In the genomic region with DNA sequence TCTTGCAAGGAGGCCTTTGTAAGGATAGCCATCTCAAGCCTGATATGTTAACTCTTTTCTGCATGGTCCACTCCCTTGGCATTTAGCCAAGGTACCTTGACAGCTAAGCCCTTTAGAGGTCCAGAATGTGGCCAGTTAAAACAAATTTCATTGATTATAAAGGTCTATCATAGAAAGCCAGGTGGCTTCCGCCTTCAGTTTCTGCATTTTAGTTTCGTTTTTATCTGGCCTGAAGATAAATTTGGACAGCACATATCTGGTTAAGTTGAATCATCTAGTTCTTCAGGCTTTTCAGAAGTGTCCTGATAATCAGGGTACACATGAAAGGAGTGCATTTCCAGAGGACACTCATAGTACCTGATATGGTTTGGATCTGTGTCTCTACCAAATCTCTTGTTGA, we compare ENCODE assay signal across 10 cellular contexts. TPM values are rescaled to one million over a fixed set of nuclear protein-coding genes. Genes with fewer than 3 reads are reported as not detected.
A peak's percentile ranks its signal among the peaks of the same experiment; 100 is the strongest.
DNase-seq lines count a peak whose midpoint lies in the region; ATAC-seq, FAIRE-seq and TF ChIP-seq lines count a peak whose summit lies in the region.
"Had no signal": no experiment of that assay in that cellular context is flagged by ENCODE, and none has a peak within 500 bp of the region (broad histone marks: within the 10 kb centered on the region; RNA-seq: fewer than 3 reads in every experiment).

No MANE protein-coding gene starts in this region.

- FAIRE-seq in H54 (lab: Jason Lieb, UNC): no peak
- FAIRE-seq: small intestine had no signal

- peak; percentile 84 for ATAC-seq in GM19452 (IDR thresholded peaks at IDR 0.05; ENCODE audit: unreplicated experiment)
- peak; percentile 77 for ATAC-seq in HG03025 (IDR thresholded peaks at IDR 0.05; ENCODE audit: low FRiP score, unreplicated experiment)

- no peak for TF ChIP-seq POLR2A in H54 (IDR thresholded peaks at IDR 0.05; ENCODE audit: low read depth, low read length)

- DNase-seq in GM13976 (ENCODE audit: low spot score) (peak; percentile 39), NOMO-1 treated with dmso at 0.1 percent for 144 hours (lab: John Stamatoyannopoulos, UW; ENCODE audit: unreplicated experiment) (peak; percentile 23), H54 (ENCODE audit: insufficient read length, low spot score) (no peak), A172 (ENCODE audit: low spot score) (no peak), SIG-M5 treated with dmso at 0.1 percent for 504 hours (lab: John Stamatoyannopoulos, UW; ENCODE audit: unreplicated experiment) (no peak)
- no peak for DNase-seq in stimulated activated CD4-positive, alpha-beta T cell treated with anti-CD3 and anti-CD28 coated beads, Interleukin-4, amount 100 ng/mL, for 1 hour
- DNase-seq: NCI-H1694, small intestine had no signal

- in situ Hi-C loops in GM13976 (cut with MboI; ENCODE audit: low sequenced_read_pairs, unreplicated experiment): no loop called here

- TF ChIP-seq CTCF in GM13976 (IDR thresholded peaks at IDR 0.05; ENCODE audit: borderline replicate concordance, control extremely low read depth, extremely low read depth, insufficient read depth, missing control alignments): no peak

RNA-seq across cellular contexts. Expression of a gene that starts 30.7 kb away (rescaled TPM):
- 46.1 and 47.1 TPM in 2 replicates for total RNA-seq in A172 (2014; rRNA removed; shearing (Covaris generic))

RNA-seq across cellular contexts. Expression of a gene that starts 30.8 kb away (rescaled TPM):
- total RNA-seq in A172 (2014; rRNA removed; shearing (Covaris generic)): 41.2 and 50.4 TPM in 2 replicates

Comparison
In these comparisons a context has a peak if more than half of its experiments do, and no peak if none do; other contexts are left out.
1. DNase-seq: peak in GM13976 (single experiment) and NOMO-1 treated with dmso at 0.1 percent for 144 hours (single experiment); none in H54 (single experiment), A172 (single experiment), SIG-M5 treated with dmso at 0.1 percent for 504 hours (single experiment) and stimulated activated CD4-positive, alpha-beta T cell treated with anti-CD3 and anti-CD28 coated beads, Interleukin-4, amount 100 ng/mL, for 1 hour (single experiment).